In genomic region chr12:92552412-92553108, GRCh38 we compare ENCODE assay signal across 13 cellular contexts.
DNase-seq lines count a peak whose midpoint lies in the region; ATAC-seq and TF ChIP-seq lines count a peak whose summit lies in the region.
"Had no signal": no experiment of that assay in that cellular context is flagged by ENCODE, and none has a peak within 500 bp of the region (broad histone marks: within the 10 kb centered on the region; RNA-seq: fewer than 3 reads in every experiment).

No MANE protein-coding gene starts in this region.

- TF ChIP-seq EP300 in gastroesophageal sphincter (IDR thresholded peaks at IDR 0.05) (no peak), SK-N-SH (IDR thresholded peaks at IDR 0.05; ENCODE audit: borderline replicate concordance in 1 of 2, low read depth in 1 of 2, low read length in 1 of 2) (no peak)

- TF ChIP-seq POLR2A in gastroesophageal sphincter (IDR thresholded peaks at IDR 0.05): no peak

- no peak overlapping the region for H3K4me3 Mint-ChIP-seq in Calu3 (ENCODE audit: low read depth, unreplicated experiment)
- H3K4me3 Mint-ChIP-seq in activated naive CD8-positive, alpha-beta T cell treated with anti-CD3 and anti-CD28 coated beads, Interleukin-2, amount 50 U/mL, for 24 hours: no peak overlapping the region
- H3K4me3 Mint-ChIP-seq: activated CD8-positive, alpha-beta T cell treated with anti-CD3 and anti-CD28 coated beads for 36 hours; HFFc6 had no signal

- TF ChIP-seq RAD21 in SK-N-SH (IDR thresholded peaks at IDR 0.05; ENCODE audit: low read length): no peak

- intact Hi-C loops in Calu3 (cut with micrococcal nuclease; ENCODE audit: unreplicated experiment): loop anchor here (10.0 kb wide), 1 partner anchor 598 kb away; no protein-coding TSS in a partner anchor

- WGBS in gastroesophageal sphincter (ENCODE audit: low coverage in 1 of 2), 2 donors: 83 to 87% methylated on average over 1 to 3 of the region's 3 CpGs
- 56% methylated on average over 3 of the region's 3 CpGs for WGBS in SK-N-SH (ENCODE audit: low lambda C conversion rate)

- H3K9me2 ChIP-seq in SK-N-SH: no peaks in the 10 kb centered on the region

- no peak overlapping the region for H3K27ac Mint-ChIP-seq in Calu3 (ENCODE audit: unreplicated experiment)
- no peak overlapping the region for H3K27ac Mint-ChIP-seq in activated naive CD8-positive, alpha-beta T cell treated with anti-CD3 and anti-CD28 coated beads, Interleukin-2, amount 50 U/mL, for 24 hours
- H3K27ac Mint-ChIP-seq: activated CD8-positive, alpha-beta T cell treated with anti-CD3 and anti-CD28 coated beads for 36 hours; HFFc6 had no signal

- TF ChIP-seq CTCF in Calu3 (IDR thresholded peaks at IDR 0.05; ENCODE audit: unreplicated experiment) (no peak), gastroesophageal sphincter (IDR thresholded peaks at IDR 0.05) (no peak), parathyroid adenoma (IDR thresholded peaks at IDR 0.05) (no peak), SK-N-SH (IDR thresholded peaks at IDR 0.05) (no peak)

- ATAC-seq in gastroesophageal sphincter: no peak
- ATAC-seq in activated naive CD8-positive, alpha-beta T cell treated with anti-CD3 and anti-CD28 coated beads, Interleukin-2, amount 50 U/mL, for 24 hours: no peak
- no peak for ATAC-seq in GM21515 (IDR thresholded peaks at IDR 0.05; ENCODE audit: unreplicated experiment)

- BruUV-seq in Calu3 (replicated peaks; lab: Mats Ljungman, UMichigan): no TSS peak

- H3K27me3 ChIP-seq in gastroesophageal sphincter (no peaks in the 10 kb centered on the region), parathyroid adenoma (ENCODE audit: control insufficient read depth, insufficient read depth, low read length) (no peaks in the 10 kb centered on the region), SK-N-SH (ENCODE audit: insufficient read depth) (no peaks in the 10 kb centered on the region)
- H3K27me3 ChIP-seq: MG63 had no signal

- POLR2A ChIA-PET in SK-N-SH (lab: Yijun Ruan, JAX): no interaction called here

- H3K9ac ChIP-seq in parathyroid adenoma (no peak overlapping the region), SK-N-SH (no peak overlapping the region)

- H3K4me1 ChIP-seq in gastroesophageal sphincter (peaks cover 0 to 38% (median 6%) of the 10 kb centered on the region in 3 donors), parathyroid adenoma (peaks cover 63% of the 10 kb centered on the region), SK-N-SH (ENCODE audit: control insufficient read depth in 1 of 2, insufficient read depth in 2 of 2, low read depth in 1 of 2, low read length in 1 of 2) (peaks cover 0 to 12% of the 10 kb centered on the region in 2 experiments; a peak in 1 of 4 replicates)

- no peaks in the 10 kb centered on the region for H3K27me3 Mint-ChIP-seq in Calu3 (ENCODE audit: unreplicated experiment)
- H3K27me3 Mint-ChIP-seq in activated naive CD8-positive, alpha-beta T cell treated with anti-CD3 and anti-CD28 coated beads, Interleukin-2, amount 50 U/mL, for 24 hours: no peaks in the 10 kb centered on the region
- H3K27me3 Mint-ChIP-seq: activated CD8-positive, alpha-beta T cell treated with anti-CD3 and anti-CD28 coated beads for 36 hours had no signal

- H3F3A ChIP-seq in SK-N-SH (replicated peaks; ENCODE audit: insufficient read depth): no peaks in the 10 kb centered on the region

- H3K79me2 ChIP-seq in parathyroid adenoma (no peaks in the 10 kb centered on the region), SK-N-SH (ENCODE audit: insufficient read depth) (no peaks in the 10 kb centered on the region)

- H3K4me2 ChIP-seq in parathyroid adenoma (ENCODE audit: low read length) (peak overlapping the region; percentile 4), SK-N-SH (no peak overlapping the region)

- peaks cover 10% of the 10 kb centered on the region for H3K36me3 Mint-ChIP-seq in Calu3 (ENCODE audit: insufficient read depth, unreplicated experiment)
- H3K36me3 Mint-ChIP-seq in activated naive CD8-positive, alpha-beta T cell treated with anti-CD3 and anti-CD28 coated beads, Interleukin-2, amount 50 U/mL, for 24 hours (ENCODE audit: low read depth): peaks cover 9% of the 10 kb centered on the region

- H3K27ac ChIP-seq in gastroesophageal sphincter (peak overlapping the region in 3 of 4 donors; percentile 46 to 66 (median 58)), parathyroid adenoma (peak overlapping the region; percentile 92), SK-N-SH (ENCODE audit: low read depth in 2 of 2, low read length in 1 of 2) (no peak overlapping the region; a peak in 1 of 4 replicates)

- H3K9me3 Mint-ChIP-seq in Calu3 (ENCODE audit: low read depth, unreplicated experiment): no peaks in the 10 kb centered on the region
- peaks cover 10% of the 10 kb centered on the region for H3K9me3 Mint-ChIP-seq in activated naive CD8-positive, alpha-beta T cell treated with anti-CD3 and anti-CD28 coated beads, Interleukin-2, amount 50 U/mL, for 24 hours
- H3K9me3 Mint-ChIP-seq: HFFc6 had no signal

- CTCF ChIA-PET in Calu3 (lab: Charles Lee) (interaction anchor here (1.0 kb wide), 1 partner anchor 36 kb away, joined by 17 read pairs; no protein-coding TSS in a partner anchor), SK-N-SH (lab: Yijun Ruan, JAX) (no interaction called here)

- H3K9me3 ChIP-seq in gastroesophageal sphincter (no peaks in the 10 kb centered on the region), parathyroid adenoma (ENCODE audit: control insufficient read depth, low read length) (no peaks in the 10 kb centered on the region), SK-N-SH (no peaks in the 10 kb centered on the region)
- H3K9me3 ChIP-seq: MG63 had no signal

- H4K20me1 ChIP-seq in SK-N-SH (ENCODE audit: insufficient read depth): no peaks in the 10 kb centered on the region

- H3K36me3 ChIP-seq in gastroesophageal sphincter (no peaks in the 10 kb centered on the region), parathyroid adenoma (ENCODE audit: control insufficient read depth, insufficient read depth, low read length) (no peaks in the 10 kb centered on the region), SK-N-SH (replicated peaks in 1 of 2; ENCODE audit: control insufficient read depth in 1 of 2, insufficient read depth in 2 of 2, low read length in 1 of 2) (no peaks in the 10 kb centered on the region)
- H3K36me3 ChIP-seq: MG63 had no signal

- peaks cover 33% of the 10 kb centered on the region for H3K4me1 Mint-ChIP-seq in Calu3 (ENCODE audit: low read depth, unreplicated experiment)
- peaks cover 16% of the 10 kb centered on the region for H3K4me1 Mint-ChIP-seq in activated naive CD8-positive, alpha-beta T cell treated with anti-CD3 and anti-CD28 coated beads, Interleukin-2, amount 50 U/mL, for 24 hours

- H3K4me3 ChIP-seq in gastroesophageal sphincter (no peak overlapping the region), parathyroid adenoma (ENCODE audit: low read depth, low read length) (peak overlapping the region; percentile 2), SK-N-SH (ENCODE audit: low read depth in 2 of 2, low read length in 1 of 2) (no peak overlapping the region)
- H3K4me3 ChIP-seq: MG63 had no signal

- DNase-seq in Calu3 (peak; percentile 56), RPMI7951 (ENCODE audit: low read depth) (peak; percentile 15), SK-N-SH (no peak)
- no peak for DNase-seq in activated naive CD8-positive, alpha-beta T cell treated with anti-CD3 and anti-CD28 coated beads, Interleukin-2, amount 50 U/mL, for 24 hours
- DNase-seq in activated CD4-positive, alpha-beta T cell treated with anti-CD3 and anti-CD28 coated beads, Interleukin-2, amount 50 U/mL, for 48 hours: no peak
- DNase-seq: activated naive CD4-positive, alpha-beta T cell; DND-41; MG63 had no signal

- peak overlapping the region; percentile 89 for H2AFZ ChIP-seq in parathyroid adenoma
- H2AFZ ChIP-seq in SK-N-SH (ENCODE audit: low read depth): no peak overlapping the region

TF ChIP-seq in SK-N-SH, 30 proteins besides CTCF, POLR2A, EP300 and RAD21:
- no peak for TF ChIP-seq POLR2AphosphoS5 (IDR thresholded peaks at IDR 0.05; ENCODE audit: low read depth, low read length)
- no peak for TF ChIP-seq SMC3 (IDR thresholded peaks at IDR 0.05; ENCODE audit: low read depth, low read length)
- no peak for TF ChIP-seq RFX5 (IDR thresholded peaks at IDR 0.05; ENCODE audit: low read length)
- TF ChIP-seq YY1 (IDR thresholded peaks at IDR 0.05; ENCODE audit: low read depth): no peak
- TF ChIP-seq PBX3 (IDR thresholded peaks at IDR 0.05): no peak
- no peak for TF ChIP-seq JUND (IDR thresholded peaks at IDR 0.05)
- TF ChIP-seq MAX (IDR thresholded peaks at IDR 0.05; ENCODE audit: low read depth): no peak
- TF ChIP-seq FOXJ3 (CRISPR knock-in tag; IDR thresholded peaks at IDR 0.05): no peak
- no peak for TF ChIP-seq USF2 (IDR thresholded peaks at IDR 0.05; ENCODE audit: borderline replicate concordance, low read depth, low read length)
- TF ChIP-seq EZH2phosphoT487 (IDR thresholded peaks at IDR 0.05; ENCODE audit: borderline replicate concordance, low read depth): no peak

Comparison
In these comparisons a context has a peak if more than half of its experiments do, and no peak if none do; other contexts are left out.
1. DNase-seq: peak in Calu3 (single experiment) and RPMI7951 (single experiment); none in activated naive CD8-positive, alpha-beta T cell treated with anti-CD3 and anti-CD28 coated beads, Interleukin-2, amount 50 U/mL, for 24 hours (single experiment), SK-N-SH (single experiment) and activated CD4-positive, alpha-beta T cell treated with anti-CD3 and anti-CD28 coated beads, Interleukin-2, amount 50 U/mL, for 48 hours (0 of 2).
2. H3K27ac ChIP-seq: peak in gastroesophageal sphincter (3 of 4) and parathyroid adenoma (single experiment); none in SK-N-SH (0 of 2).